ENCODE assay signal across 10 cellular contexts in genomic region chr13:114069376-114070097, GRCh38.
DNase-seq lines count a peak whose midpoint lies in the region; ATAC-seq and TF ChIP-seq lines count a peak whose summit lies in the region.
"Had no signal": no experiment of that assay in that cellular context is flagged by ENCODE, and none has a peak within 500 bp of the region (broad histone marks: within the 10 kb centered on the region; RNA-seq: fewer than 3 reads in every experiment).

No MANE protein-coding gene starts in this region.

- TF ChIP-seq POLR2A in transverse colon (IDR thresholded peaks at IDR 0.05), result no peak

- in situ Hi-C loops in transverse colon (cut with MboI; ENCODE audit: low pct_ligation_motif_present in 1 of 4, low pct_unique_long_range_greater_than_20kb in 1 of 4, low sequenced_read_pairs in 3 of 4), result no loop called here

- no peak for TF ChIP-seq EP300 in transverse colon (IDR thresholded peaks at IDR 0.05; ENCODE audit: low read depth)

- no peak overlapping the region for H3K4me3 Mint-ChIP-seq in activated naive CD4-positive, alpha-beta T cell treated with anti-CD3 and anti-CD28 coated beads for 36 hours
- no peak overlapping the region for H3K4me3 Mint-ChIP-seq in natural killer cell treated with Interleukin-12 subunit alpha and Interleukin-12 subunit beta and Interleukin-15 and Interleukin-18, amount 100 ng/mL, for 72 hours

- H3K27me3 Mint-ChIP-seq in activated naive CD4-positive, alpha-beta T cell treated with anti-CD3 and anti-CD28 coated beads for 36 hours (ENCODE audit: low read depth), result no peaks in the 10 kb centered on the region
- H3K27me3 Mint-ChIP-seq in natural killer cell treated with Interleukin-12 subunit alpha and Interleukin-12 subunit beta and Interleukin-15 and Interleukin-18, amount 100 ng/mL, for 72 hours, result no peaks in the 10 kb centered on the region

- H3K4me1 ChIP-seq in colonic mucosa (peaks cover 9% of the 10 kb centered on the region), transverse colon (peaks cover 36 to 46% (median 41%) of the 10 kb centered on the region in 4 donors)

- peak overlapping the region in 1 of 2 donors; percentile 0 for H3K9ac ChIP-seq in colonic mucosa (ENCODE audit: low read depth in 2 of 2, low read length in 2 of 2)

- no peaks in the 10 kb centered on the region for H3K9me3 ChIP-seq in colonic mucosa
- no peaks in the 10 kb centered on the region for H3K9me3 ChIP-seq in transverse colon
- H3K9me3 ChIP-seq: pancreas had no signal

- H3K4me3 ChIP-seq in colonic mucosa (no peak overlapping the region), transverse colon (no peak overlapping the region)
- H3K4me3 ChIP-seq: pancreas had no signal

- no peak for TF ChIP-seq CTCF in colonic mucosa (IDR thresholded peaks at IDR 0.05)
- TF ChIP-seq CTCF in transverse colon (IDR thresholded peaks at IDR 0.05), result no peak

- H3K9me3 Mint-ChIP-seq in activated naive CD4-positive, alpha-beta T cell treated with anti-CD3 and anti-CD28 coated beads for 36 hours, result peaks cover 2% of the 10 kb centered on the region
- peaks cover 0 to 6% of the 10 kb centered on the region in 2 donors for H3K9me3 Mint-ChIP-seq in activated naive CD4-positive, alpha-beta T cell treated with anti-CD3 and anti-CD28 coated beads, Interleukin-2, amount 50 U/mL, for 72 hours
- H3K9me3 Mint-ChIP-seq in natural killer cell treated with Interleukin-12 subunit alpha and Interleukin-12 subunit beta and Interleukin-15 and Interleukin-18, amount 100 ng/mL, for 72 hours, result no peaks in the 10 kb centered on the region

- CTCF ChIA-PET in activated naive CD4-positive, alpha-beta T cell treated with anti-CD3 and anti-CD28 coated beads for 36 hours (lab: Charles Lee), result interaction anchor here (4.6 kb wide), 1 partner anchor 41 kb away, joined by 23 read pairs; no protein-coding TSS in a partner anchor

- intact Hi-C loops in activated naive CD4-positive, alpha-beta T cell treated with anti-CD3 and anti-CD28 coated beads for 36 hours (cut with micrococcal nuclease), result loop anchor here (5.0 to 10.0 kb wide), 2 partner anchors 577 to 865 kb away; partner anchors contain the start of genes CUL4A, DCUN1D2 and PCID2
- intact Hi-C loops in colonic mucosa (cut with DNase I), result no loop called here
- intact Hi-C loops in transverse colon (cut with DNase I; ENCODE audit: low total_unique reads), result loop anchor here (5.0 kb wide), 1 partner anchor 58 kb away; no protein-coding TSS in a partner anchor

- H3K4me1 Mint-ChIP-seq in activated naive CD4-positive, alpha-beta T cell treated with anti-CD3 and anti-CD28 coated beads for 36 hours (ENCODE audit: low read depth), result peaks cover 46% of the 10 kb centered on the region
- H3K4me1 Mint-ChIP-seq in natural killer cell treated with Interleukin-12 subunit alpha and Interleukin-12 subunit beta and Interleukin-15 and Interleukin-18, amount 100 ng/mL, for 72 hours (ENCODE audit: low read depth in 2 of 2), result peaks cover 59 to 67% of the 10 kb centered on the region in 2 donors

- H3K27ac Mint-ChIP-seq in activated naive CD4-positive, alpha-beta T cell treated with anti-CD3 and anti-CD28 coated beads for 36 hours, result peak overlapping the region; percentile 95
- no peak overlapping the region for H3K27ac Mint-ChIP-seq in activated naive CD4-positive, alpha-beta T cell treated with anti-CD3 and anti-CD28 coated beads, Interleukin-2, amount 50 U/mL, for 72 hours
- no peak overlapping the region for H3K27ac Mint-ChIP-seq in natural killer cell treated with Interleukin-12 subunit alpha and Interleukin-12 subunit beta and Interleukin-15 and Interleukin-18, amount 100 ng/mL, for 72 hours

- H3K27me3 ChIP-seq in colonic mucosa (no peaks in the 10 kb centered on the region), transverse colon (no peaks in the 10 kb centered on the region)
- H3K27me3 ChIP-seq: pancreas had no signal

- DNase-seq in activated naive CD4-positive, alpha-beta T cell treated with anti-CD3 and anti-CD28 coated beads for 36 hours, result no peak
- no peak for DNase-seq in activated naive CD4-positive, alpha-beta T cell treated with anti-CD3 and anti-CD28 coated beads, Interleukin-2, amount 50 U/mL, for 72 hours (ENCODE audit: low spot score in 2 of 2)
- no peak for DNase-seq in colonic mucosa
- DNase-seq in natural killer cell treated with Interleukin-12 subunit alpha and Interleukin-12 subunit beta and Interleukin-15 and Interleukin-18, amount 100 ng/mL, for 72 hours (ENCODE audit: low spot score), result peak; percentile 54
- DNase-seq in transverse colon, result peak; percentile 7
- no peak for DNase-seq in NCI-H2081 (lab: John Stamatoyannopoulos, UW)
- DNase-seq in NCI-H82 treated with DMSO at 0.1 percent for 48 hours (lab: John Stamatoyannopoulos, UW; ENCODE audit: unreplicated experiment), result no peak
- DNase-seq in activated CD4-positive, alpha-beta T cell treated with anti-CD3 and anti-CD28 coated beads for 1 hour, result no peak
- DNase-seq: NCI-H1092 had no signal

- H3K36me3 ChIP-seq in colonic mucosa, result no peaks in the 10 kb centered on the region
- H3K36me3 ChIP-seq in transverse colon, result no peaks in the 10 kb centered on the region
- H3K36me3 ChIP-seq: pancreas had no signal

- 60 to 84% methylated on average over 1 to 21 of the region's 32 CpGs for WGBS in transverse colon (ENCODE audit: low coverage in 1 of 2), 2 donors

- peaks cover 23% of the 10 kb centered on the region for H3K36me3 Mint-ChIP-seq in activated naive CD4-positive, alpha-beta T cell treated with anti-CD3 and anti-CD28 coated beads for 36 hours (ENCODE audit: low read depth)
- H3K36me3 Mint-ChIP-seq in activated naive CD4-positive, alpha-beta T cell treated with anti-CD3 and anti-CD28 coated beads, Interleukin-2, amount 50 U/mL, for 72 hours, result peaks cover 13 to 24% of the 10 kb centered on the region in 2 donors
- H3K36me3 Mint-ChIP-seq in natural killer cell treated with Interleukin-12 subunit alpha and Interleukin-12 subunit beta and Interleukin-15 and Interleukin-18, amount 100 ng/mL, for 72 hours, result peaks cover 6% of the 10 kb centered on the region

- ATAC-seq in activated naive CD4-positive, alpha-beta T cell treated with anti-CD3 and anti-CD28 coated beads, Interleukin-2, amount 50 U/mL, for 72 hours, result no peak
- ATAC-seq in natural killer cell treated with Interleukin-12 subunit alpha and Interleukin-12 subunit beta and Interleukin-15 and Interleukin-18, amount 100 ng/mL, for 72 hours, result no peak
- ATAC-seq: pancreas had no signal

- peak overlapping the region; percentile 89 for H3K27ac ChIP-seq in colonic mucosa
- peak overlapping the region; percentile 92 to 99 (median 95) for H3K27ac ChIP-seq in transverse colon

Comparison
In these comparisons a context has a peak if more than half of its experiments do, and no peak if none do; other contexts are left out.
1. DNase-seq: peak in natural killer cell treated with Interleukin-12 subunit alpha and Interleukin-12 subunit beta and Interleukin-15 and Interleukin-18, amount 100 ng/mL, for 72 hours (single experiment) and transverse colon (single experiment); none in activated naive CD4-positive, alpha-beta T cell treated with anti-CD3 and anti-CD28 coated beads for 36 hours (single experiment), activated naive CD4-positive, alpha-beta T cell treated with anti-CD3 and anti-CD28 coated beads, Interleukin-2, amount 50 U/mL, for 72 hours (0 of 2), colonic mucosa (single experiment), NCI-H2081 (0 of 2), NCI-H82 treated with DMSO at 0.1 percent for 48 hours (single experiment) and activated CD4-positive, alpha-beta T cell treated with anti-CD3 and anti-CD28 coated beads for 1 hour (single experiment).